1 cellular context compared by ENCODE assay signal in the genomic region with DNA sequence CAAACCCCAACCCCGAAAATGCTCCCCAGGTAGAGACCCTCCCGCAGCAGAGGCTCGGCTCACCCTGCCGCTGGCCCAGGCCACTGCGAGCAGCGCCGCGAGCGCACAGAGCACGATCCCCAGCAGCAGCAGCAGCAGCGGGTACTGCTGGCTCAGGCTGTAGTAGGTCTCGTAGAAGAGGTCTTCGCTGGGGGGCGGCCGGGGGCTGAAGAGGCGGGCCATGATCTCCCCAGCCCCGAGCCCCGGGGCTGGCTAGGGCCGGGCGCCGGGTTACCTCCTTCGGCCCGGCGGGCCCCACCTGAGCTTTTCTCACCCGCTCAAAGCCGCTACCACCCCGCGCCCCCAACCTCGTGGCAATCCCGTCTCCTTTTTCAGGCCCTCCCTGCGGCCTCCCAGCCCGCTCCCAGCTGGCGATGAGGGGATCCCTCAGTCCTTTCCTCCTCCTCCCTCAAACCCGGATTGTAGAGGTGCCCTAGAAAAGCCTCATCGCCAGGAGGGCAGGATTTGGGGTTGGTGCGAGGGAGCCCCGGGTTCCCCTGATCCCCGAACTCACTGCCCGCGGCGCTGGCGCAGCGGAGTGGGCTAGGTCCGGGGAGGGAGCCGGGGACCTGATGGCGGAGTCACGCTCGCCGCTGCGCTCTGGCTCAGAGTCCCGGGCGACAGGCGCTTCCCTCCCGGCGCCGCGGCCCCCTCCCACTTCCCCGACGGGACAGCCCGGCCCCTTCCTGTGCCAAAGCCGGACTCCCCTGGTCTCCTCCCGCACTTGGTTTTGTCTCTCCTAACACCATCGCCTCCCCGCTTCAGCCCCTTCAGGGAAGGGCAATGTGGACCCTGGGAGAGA.
A peak's percentile ranks its signal among the peaks of the same experiment; 100 is the strongest.
TF ChIP-seq lines count a peak whose summit lies in the region.

A gene (minus strand): TSS at position 641 of the 841 bp plus-strand sequence. CDS start 419 bp downstream, at position 222.

TF ChIP-seq in HepG2, 621 proteins besides CTCF, POLR2A, EP300 and RAD21 (continued from another document and continues in another):
- TF ChIP-seq HNRNPH1 (optimal IDR thresholded peaks at IDR 0.05; ENCODE audit: low read depth, low read length) = no peak
- no peak for TF ChIP-seq ZNF34 (CRISPR knock-in tag; IDR thresholded peaks at IDR 0.05; ENCODE audit: borderline replicate concordance)
- TF ChIP-seq HIVEP1 (CRISPR knock-in tag; IDR thresholded peaks at IDR 0.05) = peak; percentile 46; the same call in 1 of the 2 replicates
- TF ChIP-seq GTF2F1 (IDR thresholded peaks at IDR 0.05; ENCODE audit: low read length) = no peak
- TF ChIP-seq, protein P1, sequence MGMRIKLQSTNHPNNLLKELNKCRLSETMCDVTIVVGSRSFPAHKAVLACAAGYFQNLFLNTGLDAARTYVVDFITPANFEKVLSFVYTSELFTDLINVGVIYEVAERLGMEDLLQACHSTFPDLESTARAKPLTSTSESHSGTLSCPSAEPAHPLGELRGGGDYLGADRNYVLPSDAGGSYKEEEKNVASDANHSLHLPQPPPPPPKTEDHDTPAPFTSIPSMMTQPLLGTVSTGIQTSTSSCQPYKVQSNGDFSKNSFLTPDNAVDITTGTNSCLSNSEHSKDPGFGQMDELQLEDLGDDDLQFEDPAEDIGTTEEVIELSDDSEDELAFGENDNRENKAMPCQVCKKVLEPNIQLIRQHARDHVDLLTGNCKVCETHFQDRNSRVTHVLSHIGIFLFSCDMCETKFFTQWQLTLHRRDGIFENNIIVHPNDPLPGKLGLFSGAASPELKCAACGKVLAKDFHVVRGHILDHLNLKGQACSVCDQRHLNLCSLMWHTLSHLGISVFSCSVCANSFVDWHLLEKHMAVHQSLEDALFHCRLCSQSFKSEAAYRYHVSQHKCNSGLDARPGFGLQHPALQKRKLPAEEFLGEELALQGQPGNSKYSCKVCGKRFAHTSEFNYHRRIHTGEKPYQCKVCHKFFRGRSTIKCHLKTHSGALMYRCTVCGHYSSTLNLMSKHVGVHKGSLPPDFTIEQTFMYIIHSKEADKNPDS (CRISPR knock-in tag; IDR thresholded peaks at IDR 0.05) = no peak; the same call in 1 of the 2 replicates
- TF ChIP-seq, protein P2, sequence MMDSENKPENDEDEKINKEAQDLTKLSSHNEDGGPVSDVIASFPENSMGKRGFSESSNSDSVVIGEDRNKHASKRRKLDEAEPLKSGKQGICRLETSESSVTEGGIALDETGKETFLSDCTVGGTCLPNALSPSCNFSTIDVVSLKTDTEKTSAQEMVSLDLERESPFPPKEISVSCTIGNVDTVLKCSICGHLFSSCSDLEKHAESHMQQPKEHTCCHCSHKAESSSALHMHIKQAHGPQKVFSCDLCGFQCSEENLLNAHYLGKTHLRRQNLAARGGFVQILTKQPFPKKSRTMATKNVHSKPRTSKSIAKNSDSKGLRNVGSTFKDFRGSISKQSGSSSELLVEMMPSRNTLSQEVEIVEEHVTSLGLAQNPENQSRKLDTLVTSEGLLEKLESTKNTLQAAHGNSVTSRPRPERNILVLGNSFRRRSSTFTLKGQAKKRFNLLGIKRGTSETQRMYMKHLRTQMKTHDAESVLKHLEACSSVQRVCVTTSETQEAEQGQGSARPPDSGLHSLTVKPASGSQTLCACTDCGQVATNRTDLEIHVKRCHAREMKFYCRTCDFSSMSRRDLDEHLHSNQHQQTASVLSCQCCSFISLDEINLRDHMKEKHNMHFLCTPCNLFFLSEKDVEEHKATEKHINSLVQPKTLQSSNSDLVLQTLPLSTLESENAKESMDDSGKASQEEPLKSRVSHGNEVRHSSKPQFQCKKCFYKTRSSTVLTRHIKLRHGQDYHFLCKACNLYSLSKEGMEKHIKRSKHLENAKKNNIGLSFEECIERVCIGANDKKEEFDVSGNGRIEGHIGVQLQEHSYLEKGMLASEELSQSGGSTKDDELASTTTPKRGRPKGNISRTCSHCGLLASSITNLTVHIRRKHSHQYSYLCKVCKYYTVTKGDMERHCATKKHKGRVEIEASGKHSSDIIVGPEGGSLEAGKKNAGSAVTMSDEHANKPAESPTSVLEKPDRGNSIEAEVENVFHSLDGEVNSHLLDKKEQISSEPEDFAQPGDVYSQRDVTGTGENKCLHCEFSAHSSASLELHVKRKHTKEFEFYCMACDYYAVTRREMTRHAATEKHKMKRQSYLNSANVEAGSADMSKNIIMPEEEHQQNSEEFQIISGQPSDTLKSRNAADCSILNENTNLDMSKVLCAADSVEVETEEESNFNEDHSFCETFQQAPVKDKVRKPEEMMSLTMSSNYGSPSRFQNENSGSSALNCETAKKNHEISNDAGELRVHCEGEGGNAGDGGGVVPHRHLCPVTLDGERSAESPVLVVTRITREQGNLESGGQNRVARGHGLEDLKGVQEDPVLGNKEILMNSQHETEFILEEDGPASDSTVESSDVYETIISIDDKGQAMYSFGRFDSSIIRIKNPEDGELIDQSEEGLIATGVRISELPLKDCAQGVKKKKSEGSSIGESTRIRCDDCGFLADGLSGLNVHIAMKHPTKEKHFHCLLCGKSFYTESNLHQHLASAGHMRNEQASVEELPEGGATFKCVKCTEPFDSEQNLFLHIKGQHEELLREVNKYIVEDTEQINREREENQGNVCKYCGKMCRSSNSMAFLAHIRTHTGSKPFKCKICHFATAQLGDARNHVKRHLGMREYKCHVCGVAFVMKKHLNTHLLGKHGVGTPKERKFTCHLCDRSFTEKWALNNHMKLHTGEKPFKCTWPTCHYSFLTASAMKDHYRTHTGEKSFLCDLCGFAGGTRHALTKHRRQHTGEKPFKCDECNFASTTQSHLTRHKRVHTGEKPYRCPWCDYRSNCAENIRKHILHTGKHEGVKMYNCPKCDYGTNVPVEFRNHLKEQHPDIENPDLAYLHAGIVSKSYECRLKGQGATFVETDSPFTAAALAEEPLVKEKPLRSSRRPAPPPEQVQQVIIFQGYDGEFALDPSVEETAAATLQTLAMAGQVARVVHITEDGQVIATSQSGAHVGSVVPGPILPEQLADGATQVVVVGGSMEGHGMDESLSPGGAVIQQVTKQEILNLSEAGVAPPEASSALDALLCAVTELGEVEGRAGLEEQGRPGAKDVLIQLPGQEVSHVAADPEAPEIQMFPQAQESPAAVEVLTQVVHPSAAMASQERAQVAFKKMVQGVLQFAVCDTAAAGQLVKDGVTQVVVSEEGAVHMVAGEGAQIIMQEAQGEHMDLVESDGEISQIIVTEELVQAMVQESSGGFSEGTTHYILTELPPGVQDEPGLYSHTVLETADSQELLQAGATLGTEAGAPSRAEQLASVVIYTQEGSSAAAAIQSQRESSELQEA (CRISPR knock-in tag; IDR thresholded peaks at IDR 0.05; ENCODE audit: not compliant biosample characterization) = no peak
- TF ChIP-seq ZFP62 (CRISPR knock-in tag; IDR thresholded peaks at IDR 0.05) = no peak
- peak; percentile 35 for TF ChIP-seq HNRNPK (IDR thresholded peaks at IDR 0.05; ENCODE audit: low read depth, low read length, poor library complexity, severe bottlenecking)
- TF ChIP-seq ZNF841 (CRISPR knock-in tag; IDR thresholded peaks at IDR 0.05; ENCODE audit: borderline replicate concordance) = no peak
- no peak for TF ChIP-seq CREB1 (IDR thresholded peaks at IDR 0.05)
- no peak for TF ChIP-seq CREB1 (CRISPR knock-in tag; IDR thresholded peaks at IDR 0.05)
- peak; percentile 49 for TF ChIP-seq SRSF1 (optimal IDR thresholded peaks at IDR 0.05; ENCODE audit: low read depth, low read length)
- no peak for TF ChIP-seq ZNF160 (CRISPR knock-in tag; IDR thresholded peaks at IDR 0.05)
- TF ChIP-seq, protein P3, sequence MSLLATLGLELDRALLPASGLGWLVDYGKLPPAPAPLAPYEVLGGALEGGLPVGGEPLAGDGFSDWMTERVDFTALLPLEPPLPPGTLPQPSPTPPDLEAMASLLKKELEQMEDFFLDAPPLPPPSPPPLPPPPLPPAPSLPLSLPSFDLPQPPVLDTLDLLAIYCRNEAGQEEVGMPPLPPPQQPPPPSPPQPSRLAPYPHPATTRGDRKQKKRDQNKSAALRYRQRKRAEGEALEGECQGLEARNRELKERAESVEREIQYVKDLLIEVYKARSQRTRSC (CRISPR knock-in tag; IDR thresholded peaks at IDR 0.05; ENCODE audit: low read depth) = no peak
- TF ChIP-seq ZZZ3 (CRISPR knock-in tag; IDR thresholded peaks at IDR 0.05; ENCODE audit: borderline replicate concordance) = 0 out of 2 replicates have a peak, but pooled peaks have one; percentile 4
- no peak for TF ChIP-seq ELF3 (CRISPR knock-in tag; IDR thresholded peaks at IDR 0.05)
- no peak for TF ChIP-seq ATF7 (IDR thresholded peaks at IDR 0.05)
- TF ChIP-seq ATF7 (CRISPR knock-in tag; IDR thresholded peaks at IDR 0.05) = 0 out of 2 replicates have a peak, but pooled peaks have one; percentile 7
- 0 out of 2 replicates have a peak, but pooled peaks have one; percentile 52 for TF ChIP-seq EEA1 (CRISPR knock-in tag; IDR thresholded peaks at IDR 0.05; ENCODE audit: borderline replicate concordance)
- TF ChIP-seq HMG20B (CRISPR knock-in tag; conservative IDR thresholded peaks at IDR 0.05) = no peak
- TF ChIP-seq, protein P4, sequence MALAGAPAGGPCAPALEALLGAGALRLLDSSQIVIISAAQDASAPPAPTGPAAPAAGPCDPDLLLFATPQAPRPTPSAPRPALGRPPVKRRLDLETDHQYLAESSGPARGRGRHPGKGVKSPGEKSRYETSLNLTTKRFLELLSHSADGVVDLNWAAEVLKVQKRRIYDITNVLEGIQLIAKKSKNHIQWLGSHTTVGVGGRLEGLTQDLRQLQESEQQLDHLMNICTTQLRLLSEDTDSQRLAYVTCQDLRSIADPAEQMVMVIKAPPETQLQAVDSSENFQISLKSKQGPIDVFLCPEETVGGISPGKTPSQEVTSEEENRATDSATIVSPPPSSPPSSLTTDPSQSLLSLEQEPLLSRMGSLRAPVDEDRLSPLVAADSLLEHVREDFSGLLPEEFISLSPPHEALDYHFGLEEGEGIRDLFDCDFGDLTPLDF (CRISPR knock-in tag; IDR thresholded peaks at IDR 0.05) = no peak
- TF ChIP-seq HOXA5 (CRISPR knock-in tag; IDR thresholded peaks at IDR 0.05) = no peak
- 0 out of 2 replicates have a peak, but pooled peaks have one; percentile 12 for TF ChIP-seq FOXC1 (CRISPR knock-in tag; IDR thresholded peaks at IDR 0.05; ENCODE audit: borderline replicate concordance)
- TF ChIP-seq, protein P5, sequence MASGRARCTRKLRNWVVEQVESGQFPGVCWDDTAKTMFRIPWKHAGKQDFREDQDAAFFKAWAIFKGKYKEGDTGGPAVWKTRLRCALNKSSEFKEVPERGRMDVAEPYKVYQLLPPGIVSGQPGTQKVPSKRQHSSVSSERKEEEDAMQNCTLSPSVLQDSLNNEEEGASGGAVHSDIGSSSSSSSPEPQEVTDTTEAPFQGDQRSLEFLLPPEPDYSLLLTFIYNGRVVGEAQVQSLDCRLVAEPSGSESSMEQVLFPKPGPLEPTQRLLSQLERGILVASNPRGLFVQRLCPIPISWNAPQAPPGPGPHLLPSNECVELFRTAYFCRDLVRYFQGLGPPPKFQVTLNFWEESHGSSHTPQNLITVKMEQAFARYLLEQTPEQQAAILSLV (CRISPR knock-in tag; IDR thresholded peaks at IDR 0.05; ENCODE audit: borderline replicate concordance) = 0 out of 2 replicates have a peak, but pooled peaks have one; percentile 8
- no peak for TF ChIP-seq ZNF678 (CRISPR knock-in tag; IDR thresholded peaks at IDR 0.05)
- TF ChIP-seq, protein P6, sequence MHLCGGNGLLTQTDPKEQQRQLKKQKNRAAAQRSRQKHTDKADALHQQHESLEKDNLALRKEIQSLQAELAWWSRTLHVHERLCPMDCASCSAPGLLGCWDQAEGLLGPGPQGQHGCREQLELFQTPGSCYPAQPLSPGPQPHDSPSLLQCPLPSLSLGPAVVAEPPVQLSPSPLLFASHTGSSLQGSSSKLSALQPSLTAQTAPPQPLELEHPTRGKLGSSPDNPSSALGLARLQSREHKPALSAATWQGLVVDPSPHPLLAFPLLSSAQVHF (CRISPR knock-in tag; IDR thresholded peaks at IDR 0.05) = no peak
- TF ChIP-seq ZNF253 (CRISPR knock-in tag; IDR thresholded peaks at IDR 0.05; ENCODE audit: borderline replicate concordance) = no peak
- TF ChIP-seq ZNF768 (CRISPR knock-in tag; IDR thresholded peaks at IDR 0.05) = peak; percentile 16; the same call in 1 of the 2 replicates
- TF ChIP-seq ZNF20 (CRISPR knock-in tag; IDR thresholded peaks at IDR 0.05) = 0 out of 2 replicates have a peak, but pooled peaks have one; percentile 35
- no peak for TF ChIP-seq NFIB (CRISPR knock-in tag; IDR thresholded peaks at IDR 0.05; ENCODE audit: borderline replicate concordance)
- TF ChIP-seq, protein P7, sequence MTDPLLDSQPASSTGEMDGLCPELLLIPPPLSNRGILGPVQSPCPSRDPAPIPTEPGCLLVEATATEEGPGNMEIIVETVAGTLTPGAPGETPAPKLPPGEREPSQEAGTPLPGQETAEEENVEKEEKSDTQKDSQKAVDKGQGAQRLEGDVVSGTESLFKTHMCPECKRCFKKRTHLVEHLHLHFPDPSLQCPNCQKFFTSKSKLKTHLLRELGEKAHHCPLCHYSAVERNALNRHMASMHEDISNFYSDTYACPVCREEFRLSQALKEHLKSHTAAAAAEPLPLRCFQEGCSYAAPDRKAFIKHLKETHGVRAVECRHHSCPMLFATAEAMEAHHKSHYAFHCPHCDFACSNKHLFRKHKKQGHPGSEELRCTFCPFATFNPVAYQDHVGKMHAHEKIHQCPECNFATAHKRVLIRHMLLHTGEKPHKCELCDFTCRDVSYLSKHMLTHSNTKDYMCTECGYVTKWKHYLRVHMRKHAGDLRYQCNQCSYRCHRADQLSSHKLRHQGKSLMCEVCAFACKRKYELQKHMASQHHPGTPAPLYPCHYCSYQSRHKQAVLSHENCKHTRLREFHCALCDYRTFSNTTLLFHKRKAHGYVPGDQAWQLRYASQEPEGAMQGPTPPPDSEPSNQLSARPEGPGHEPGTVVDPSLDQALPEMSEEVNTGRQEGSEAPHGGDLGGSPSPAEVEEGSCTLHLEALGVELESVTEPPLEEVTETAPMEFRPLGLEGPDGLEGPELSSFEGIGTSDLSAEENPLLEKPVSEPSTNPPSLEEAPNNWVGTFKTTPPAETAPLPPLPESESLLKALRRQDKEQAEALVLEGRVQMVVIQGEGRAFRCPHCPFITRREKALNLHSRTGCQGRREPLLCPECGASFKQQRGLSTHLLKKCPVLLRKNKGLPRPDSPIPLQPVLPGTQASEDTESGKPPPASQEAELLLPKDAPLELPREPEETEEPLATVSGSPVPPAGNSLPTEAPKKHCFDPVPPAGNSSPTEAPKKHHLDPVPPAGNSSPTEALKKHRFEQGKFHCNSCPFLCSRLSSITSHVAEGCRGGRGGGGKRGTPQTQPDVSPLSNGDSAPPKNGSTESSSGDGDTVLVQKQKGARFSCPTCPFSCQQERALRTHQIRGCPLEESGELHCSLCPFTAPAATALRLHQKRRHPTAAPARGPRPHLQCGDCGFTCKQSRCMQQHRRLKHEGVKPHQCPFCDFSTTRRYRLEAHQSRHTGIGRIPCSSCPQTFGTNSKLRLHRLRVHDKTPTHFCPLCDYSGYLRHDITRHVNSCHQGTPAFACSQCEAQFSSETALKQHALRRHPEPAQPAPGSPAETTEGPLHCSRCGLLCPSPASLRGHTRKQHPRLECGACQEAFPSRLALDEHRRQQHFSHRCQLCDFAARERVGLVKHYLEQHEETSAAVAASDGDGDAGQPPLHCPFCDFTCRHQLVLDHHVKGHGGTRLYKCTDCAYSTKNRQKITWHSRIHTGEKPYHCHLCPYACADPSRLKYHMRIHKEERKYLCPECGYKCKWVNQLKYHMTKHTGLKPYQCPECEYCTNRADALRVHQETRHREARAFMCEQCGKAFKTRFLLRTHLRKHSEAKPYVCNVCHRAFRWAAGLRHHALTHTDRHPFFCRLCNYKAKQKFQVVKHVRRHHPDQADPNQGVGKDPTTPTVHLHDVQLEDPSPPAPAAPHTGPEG (CRISPR knock-in tag; IDR thresholded peaks at IDR 0.05) = no peak
- no peak for TF ChIP-seq TCF7L2 (IDR thresholded peaks at IDR 0.05; ENCODE audit: low read depth, low read length)
- TF ChIP-seq ZNF205 (CRISPR knock-in tag; IDR thresholded peaks at IDR 0.05) = no peak
- TF ChIP-seq ZBTB8A (CRISPR knock-in tag; IDR thresholded peaks at IDR 0.05; ENCODE audit: borderline replicate concordance, low read depth) = no peak
- TF ChIP-seq ATAD3A (CRISPR knock-in tag; IDR thresholded peaks at IDR 0.05) = no peak
- peak; percentile 13; the same call in 1 of the 2 replicates for TF ChIP-seq HES4 (CRISPR knock-in tag; IDR thresholded peaks at IDR 0.05; ENCODE audit: borderline replicate concordance)
- peak; percentile 59; the same call in 1 of the 2 replicates for TF ChIP-seq SAFB2 (CRISPR knock-in tag; IDR thresholded peaks at IDR 0.05; ENCODE audit: borderline replicate concordance, low read depth)
- TF ChIP-seq CBX1 (IDR thresholded peaks at IDR 0.05; ENCODE audit: low read depth) = no peak
